In genomic region chr6:166938150-166938549, GRCh38 we compare ENCODE assay signal across 28 cellular contexts.
"Had no signal": no experiment of that assay in that cellular context is flagged by ENCODE, and none has a peak within 500 bp of the region (broad histone marks: within the 10 kb centered on the region; RNA-seq: fewer than 3 reads in every experiment).

No MANE protein-coding gene starts in this region.

- H3K27ac Mint-ChIP-seq: activated CD4-positive, alpha-beta memory T cell treated with anti-CD3 and anti-CD28 coated beads for 36 hours; activated naive CD4-positive, alpha-beta T cell treated with anti-CD3 and anti-CD28 coated beads for 36 hours; activated naive CD8-positive, alpha-beta T cell treated with anti-CD3 and anti-CD28 coated beads for 36 hours; activated T-helper 1 cell treated with anti-CD3 and anti-CD28 coated beads, Interleukin-12 subunit alpha, Interleukin-12 subunit beta, Interleukin-2, Interleukin-4 antibody, amounts not matched to agents 30 ng/mL and 10 ng/mL and 1 ng/mL, durations not matched to agents 14 hours and 24 hours and 36 hours; T-helper 2 cell treated with Interferon-gamma antibody and Interleukin-4, amounts not matched to agents 5 μg/mL and 100 μg/mL, for 36 hours had no signal

- H3K4me3 Mint-ChIP-seq: activated CD4-positive, alpha-beta memory T cell treated with anti-CD3 and anti-CD28 coated beads for 36 hours; activated naive CD4-positive, alpha-beta T cell treated with anti-CD3 and anti-CD28 coated beads for 36 hours; activated naive CD8-positive, alpha-beta T cell treated with anti-CD3 and anti-CD28 coated beads for 36 hours; activated T-cell treated with anti-CD3 and anti-CD28 coated beads, Interleukin-2, amount 50 U/mL, for 4 hours; activated T-helper 1 cell treated with anti-CD3 and anti-CD28 coated beads, Interleukin-12 subunit alpha, Interleukin-12 subunit beta, Interleukin-2, Interleukin-4 antibody, amounts not matched to agents 30 ng/mL and 10 ng/mL and 1 ng/mL, durations not matched to agents 14 hours and 24 hours and 36 hours; central memory CD8-positive, alpha-beta T cell; T-helper 2 cell treated with Interferon-gamma antibody and Interleukin-4, amounts not matched to agents 5 μg/mL and 100 μg/mL, for 36 hours had no signal

- H3K27me3 Mint-ChIP-seq: activated CD4-positive, alpha-beta memory T cell treated with anti-CD3 and anti-CD28 coated beads for 36 hours; activated naive CD8-positive, alpha-beta T cell treated with anti-CD3 and anti-CD28 coated beads for 36 hours; central memory CD8-positive, alpha-beta T cell had no signal

- H3K4me3 ChIP-seq: cardiac muscle cell, Peyer's patch had no signal

- H3K9me3 Mint-ChIP-seq: activated CD4-positive, alpha-beta memory T cell treated with anti-CD3 and anti-CD28 coated beads for 36 hours; activated naive CD4-positive, alpha-beta T cell treated with anti-CD3 and anti-CD28 coated beads for 36 hours; activated naive CD8-positive, alpha-beta T cell treated with anti-CD3 and anti-CD28 coated beads for 36 hours; activated T-cell treated with anti-CD3 and anti-CD28 coated beads, Interleukin-2, amount 50 U/mL, for 4 hours; activated T-helper 1 cell treated with anti-CD3 and anti-CD28 coated beads, Interleukin-12 subunit alpha, Interleukin-12 subunit beta, Interleukin-2, Interleukin-4 antibody, amounts not matched to agents 30 ng/mL and 10 ng/mL and 1 ng/mL, durations not matched to agents 14 hours and 24 hours and 36 hours; central memory CD8-positive, alpha-beta T cell; T-helper 2 cell treated with Interferon-gamma antibody and Interleukin-4, amounts not matched to agents 5 μg/mL and 100 μg/mL, for 36 hours had no signal

- H3K36me3 ChIP-seq: cardiac muscle cell had no signal

- H3K9me3 ChIP-seq: Peyer's patch had no signal

- H3K27me3 ChIP-seq: cardiac muscle cell, Peyer's patch had no signal

- H3K27ac ChIP-seq: cardiac muscle cell, Peyer's patch had no signal

- ATAC-seq: activated CD4-positive, CD25-positive, alpha-beta regulatory T cell treated with anti-CD3 and anti-CD28 coated beads, Interleukin-2, amount 50 U/mL, for 24 hours; activated T-cell treated with anti-CD3 and anti-CD28 coated beads, Interleukin-2, amount 50 U/mL, for 4 hours; PC-3; Right ventricle myocardium inferior had no signal

- H3K4me1 ChIP-seq: Peyer's patch had no signal

- DNase-seq: activated CD4-positive, alpha-beta memory T cell treated with anti-CD3 and anti-CD28 coated beads for 36 hours; activated CD4-positive, alpha-beta T cell treated with anti-CD3 and anti-CD28 coated beads for 4 hours; activated CD4-positive, alpha-beta T cell treated with anti-CD3 and anti-CD28 coated beads, Interleukin-2, amount 50 U/mL, for 1 hour; activated gamma-delta T cell treated with Interleukin-2 at 50 U/mL for 16 hours; activated naive CD4-positive, alpha-beta T cell treated with anti-CD3 and anti-CD28 coated beads for 36 hours; activated naive CD8-positive, alpha-beta T cell treated with anti-CD3 and anti-CD28 coated beads for 36 hours; activated T-cell treated with anti-CD3 and anti-CD28 coated beads, Interleukin-2, amount 50 U/mL, for 4 hours; amniotic stem cell; aorta; KG1; MM.1S; MV-4-11; NCI-H1092; NCI-H1436 treated with DMSO at 0.1 percent for 48 hours; NCI-H1694 treated with DMSO at 0.1 percent for 48 hours; NCI-H2029; NCI-H345; NCI-H524 treated with DMSO at 0.1 percent for 48 hours; PC-3; RPMI8226; SIG-M5 had no signal
